Comparison of ENCODE assay signal across 18 cellular contexts in the genomic region with DNA sequence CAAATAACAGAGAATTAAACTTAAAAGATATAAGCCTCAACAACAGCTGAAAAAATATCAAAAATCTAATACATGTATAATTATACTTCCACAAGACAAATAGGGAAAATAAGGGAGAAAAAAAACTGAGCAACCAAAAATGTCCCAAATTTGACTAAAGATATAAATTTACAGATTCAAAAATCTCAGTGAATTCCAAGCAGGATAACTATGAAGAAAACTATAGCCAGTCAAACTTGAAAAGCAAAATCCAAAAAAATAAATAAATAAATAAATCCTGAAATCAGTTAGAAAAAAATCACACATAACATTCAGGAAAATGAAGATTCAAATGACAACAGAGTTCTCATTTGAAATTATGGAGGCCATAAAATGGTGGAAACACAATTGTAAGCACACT.
DNase-seq lines count a peak whose midpoint lies in the region; FAIRE-seq and TF ChIP-seq lines count a peak whose summit lies in the region.
"Had no signal": no experiment of that assay in that cellular context is flagged by ENCODE, and none has a peak within 500 bp of the region (broad histone marks: within the 10 kb centered on the region; RNA-seq: fewer than 3 reads in every experiment).

No MANE protein-coding gene starts in this region.

- H3K36me3 ChIP-seq in HEK293 (ENCODE audit: control insufficient read depth in 2 of 2, insufficient read depth in 1 of 2, low read length in 2 of 2) = peaks cover 4 to 7% of the 10 kb centered on the region in 2 experiments; a peak in 2 of 3 replicates

- CTCF ChIA-PET in HEK293 (lab: Yijun Ruan, JAX) = interaction anchor here (0.6 to 2.2 kb wide), 2 partner anchors 11 to 13 kb away, joined by 3 to 5 read pairs; no protein-coding TSS in a partner anchor

- no peaks in the 10 kb centered on the region for H3K9me3 ChIP-seq in HEK293 (ENCODE audit: control insufficient read depth, insufficient read depth, low read depth, low read length)
- H3K9me3 ChIP-seq: BLaER1, Caco-2 had no signal

- POLR2A ChIA-PET in HEK293 (lab: Yijun Ruan, JAX) = no interaction called here

- FAIRE-seq in G401.6 (lab: Jason Lieb, UNC) (peak; percentile 76), islet of Langerhans (lab: Jason Lieb, UNC) (peak; percentile 24)
- FAIRE-seq: GM12878 had no signal

- no peak for TF ChIP-seq CTCF in HEK293 (tag by site-specific recombination; IDR thresholded peaks at IDR 0.05)

- no peaks in the 10 kb centered on the region; the same call in 1 of the 2 replicates for H3K4me1 ChIP-seq in HEK293 (ENCODE audit: control insufficient read depth, insufficient read depth, low read length)
- H3K4me1 ChIP-seq: BLaER1, Caco-2 had no signal

- no peak for DNase-seq in activated CD4-positive, alpha-beta T cell treated with anti-CD3 and anti-CD28 coated beads for 1 hour
- no peak for DNase-seq in GOT3 (lab: John Stamatoyannopoulos, UW)
- DNase-seq in activated CD4-positive, CD25-positive, alpha-beta regulatory T cell (lab: John Stamatoyannopoulos, UW) = no peak
- DNase-seq: Caco-2; CD4-positive, CD25-positive, alpha-beta regulatory T cell; CD8-positive, alpha-beta T cell; DMS153; DND-41; GDM1; GM23248; H9; HFFc6 had no signal

- H3K4me3 ChIP-seq in HEK293 (ENCODE audit: low read depth, low read length) = no peak overlapping the region
- H3K4me3 ChIP-seq: BLaER1, GM12878, GM23248 had no signal

- H3K27ac ChIP-seq in HEK293 (ENCODE audit: extremely low read depth, low read depth, low read length) = no peak overlapping the region
- H3K27ac ChIP-seq: BLaER1, C4-2B, GM23248 had no signal

TF ChIP-seq in HEK293, 187 proteins besides CTCF, POLR2A, EP300 and RAD21:
- TF ChIP-seq ZNF558 (tag by site-specific recombination; IDR thresholded peaks at IDR 0.05) (peak; percentile 95), ZNF777 (tag by site-specific recombination; IDR thresholded peaks at IDR 0.05; ENCODE audit: borderline replicate concordance) (no peak), SETDB1 (IDR thresholded peaks at IDR 0.05; ENCODE audit: insufficient read length, low read length) (peak; percentile 24), ZNF184 (tag by site-specific recombination; IDR thresholded peaks at IDR 0.05) (no peak)
